ENCODE assay signal across 12 cellular contexts in genomic region chr1:76786232-76786631, GRCh38.
"Had no signal": no experiment of that assay in that cellular context is flagged by ENCODE, and none has a peak within 500 bp of the region (broad histone marks: within the 10 kb centered on the region; RNA-seq: fewer than 3 reads in every experiment).

No MANE protein-coding gene starts in this region.

- H3K27me3 Mint-ChIP-seq: activated CD4-positive, alpha-beta memory T cell treated with anti-CD3 and anti-CD28 coated beads, Interleukin-2, amount 10 ng/mL, durations not matched to agents 7 days and 5 days had no signal

- H3K36me3 Mint-ChIP-seq: T-cell had no signal

- H3K4me1 Mint-ChIP-seq: activated CD4-positive, alpha-beta memory T cell treated with anti-CD3 and anti-CD28 coated beads, Interleukin-2, amount 10 ng/mL, durations not matched to agents 7 days and 5 days; activated CD4-positive, alpha-beta T cell treated with anti-CD3 and anti-CD28 coated beads for 36 hours; activated naive CD8-positive, alpha-beta T cell treated with anti-CD3 and anti-CD28 coated beads for 36 hours; naive thymus-derived CD8-positive, alpha-beta T cell; T-cell had no signal

- H3K4me3 Mint-ChIP-seq: activated CD4-positive, alpha-beta memory T cell treated with anti-CD3 and anti-CD28 coated beads, Interleukin-2, amount 10 ng/mL, durations not matched to agents 7 days and 5 days; activated CD4-positive, alpha-beta T cell treated with anti-CD3 and anti-CD28 coated beads for 36 hours; activated naive CD8-positive, alpha-beta T cell treated with anti-CD3 and anti-CD28 coated beads for 36 hours; naive thymus-derived CD8-positive, alpha-beta T cell; T-cell had no signal

- DNase-seq: activated CD4-positive, alpha-beta memory T cell treated with anti-CD3 and anti-CD28 coated beads, Interleukin-2, amount 10 ng/mL, durations not matched to agents 7 days and 5 days; activated CD4-positive, alpha-beta T cell treated with anti-CD3 and anti-CD28 coated beads for 36 hours; activated gamma-delta T cell; activated naive CD8-positive, alpha-beta T cell treated with anti-CD3 and anti-CD28 coated beads for 36 hours; activated T-cell treated with anti-CD3 and anti-CD28 coated beads, Interleukin-2, amount 50 U/mL, for 48 hours; dorsolateral prefrontal cortex; hypothalamus; lower lobe of right lung; naive thymus-derived CD8-positive, alpha-beta T cell; retina; T-cell; trophoblast cell had no signal

- H3K27ac Mint-ChIP-seq: activated CD4-positive, alpha-beta memory T cell treated with anti-CD3 and anti-CD28 coated beads, Interleukin-2, amount 10 ng/mL, durations not matched to agents 7 days and 5 days; activated CD4-positive, alpha-beta T cell treated with anti-CD3 and anti-CD28 coated beads for 36 hours; activated naive CD8-positive, alpha-beta T cell treated with anti-CD3 and anti-CD28 coated beads for 36 hours; naive thymus-derived CD8-positive, alpha-beta T cell; T-cell had no signal

- H3K9me3 Mint-ChIP-seq: activated CD4-positive, alpha-beta memory T cell treated with anti-CD3 and anti-CD28 coated beads, Interleukin-2, amount 10 ng/mL, durations not matched to agents 7 days and 5 days; T-cell had no signal
